Comparison of ENCODE assay signal across 13 cellular contexts in genomic region chr13:105346141-105346766, GRCh38.
DNase-seq lines count a peak whose midpoint lies in the region; ATAC-seq and TF ChIP-seq lines count a peak whose summit lies in the region.
"Had no signal": no experiment of that assay in that cellular context is flagged by ENCODE, and none has a peak within 500 bp of the region (broad histone marks: within the 10 kb centered on the region; RNA-seq: fewer than 3 reads in every experiment).

No MANE protein-coding gene starts in this region.

- H3K4me1 ChIP-seq in PC-3 (ENCODE audit: insufficient read depth, low read length) (peaks cover 11% of the 10 kb centered on the region; the same call in 1 of the 2 replicates), osteoblast (ENCODE audit: insufficient read depth, low read length) (peaks cover 16% of the 10 kb centered on the region)
- H3K4me1 ChIP-seq: heart left ventricle had no signal

- H3K4me2 ChIP-seq in PC-3 (ENCODE audit: low read length) (no peak overlapping the region), osteoblast (ENCODE audit: insufficient read depth, low read length) (peak overlapping the region; percentile 62)

- H3K4me3 ChIP-seq in PC-3 (ENCODE audit: low read length) (no peak overlapping the region), osteoblast (ENCODE audit: insufficient read depth, low read length) (no peak overlapping the region)
- H3K4me3 ChIP-seq: heart left ventricle had no signal

- H3K4me1 Mint-ChIP-seq in activated naive CD8-positive, alpha-beta T cell treated with anti-CD3 and anti-CD28 coated beads, Interleukin-2, amount 50 U/mL, for 24 hours = no peaks in the 10 kb centered on the region

- no peaks in the 10 kb centered on the region for H3K79me2 ChIP-seq in PC-3 (ENCODE audit: low read length)
- no peaks in the 10 kb centered on the region for H3K79me2 ChIP-seq in osteoblast (ENCODE audit: insufficient read depth, low read length)

- H3K4me3 Mint-ChIP-seq in activated naive CD8-positive, alpha-beta T cell treated with anti-CD3 and anti-CD28 coated beads, Interleukin-2, amount 50 U/mL, for 24 hours = no peak overlapping the region

- H3K9ac ChIP-seq in PC-3 (ENCODE audit: low read length) = no peak overlapping the region

- H3K27ac ChIP-seq in PC-3 (ENCODE audit: low read length) = 0 out of 2 replicates have a peak overlapping the region, but pooled peaks have one; percentile 16
- H3K27ac ChIP-seq in osteoblast (ENCODE audit: low read depth, low read length) = peak overlapping the region; percentile 60
- H3K27ac ChIP-seq: heart left ventricle had no signal

- no peaks in the 10 kb centered on the region for H3K9me3 ChIP-seq in PC-3 (ENCODE audit: low read length)
- H3K9me3 ChIP-seq in osteoblast (ENCODE audit: low read depth, low read length) = no peaks in the 10 kb centered on the region

- H3K36me3 ChIP-seq in PC-3 (ENCODE audit: low read depth, low read length) (no peaks in the 10 kb centered on the region), osteoblast (ENCODE audit: insufficient read depth, low read length) (no peaks in the 10 kb centered on the region)
- H3K36me3 ChIP-seq: heart left ventricle had no signal

- no peak overlapping the region for H2AFZ ChIP-seq in PC-3 (ENCODE audit: low read length)
- peak overlapping the region; percentile 73 for H2AFZ ChIP-seq in osteoblast (ENCODE audit: low read length)

- no peaks in the 10 kb centered on the region for H3K27me3 Mint-ChIP-seq in activated naive CD8-positive, alpha-beta T cell treated with anti-CD3 and anti-CD28 coated beads, Interleukin-2, amount 50 U/mL, for 24 hours

- no peaks in the 10 kb centered on the region for H3K36me3 Mint-ChIP-seq in activated naive CD8-positive, alpha-beta T cell treated with anti-CD3 and anti-CD28 coated beads, Interleukin-2, amount 50 U/mL, for 24 hours (ENCODE audit: low read depth)

- intact Hi-C loops in PC-3 (cut with micrococcal nuclease) = no loop called here

- H4K20me1 ChIP-seq in PC-3 (ENCODE audit: low read length) = no peaks in the 10 kb centered on the region
- H4K20me1 ChIP-seq in osteoblast (ENCODE audit: insufficient read depth, low read length) = no peaks in the 10 kb centered on the region

- POLR2A ChIA-PET in PC-3 (lab: Charles Lee; ENCODE audit: unreplicated experiment) = interaction anchor here (0.6 kb wide), 1 partner anchor 754 kb away, joined by 3 read pairs; no protein-coding TSS in a partner anchor

- no TSS peak for BruUV-seq in PC-3 (replicated peaks; lab: Mats Ljungman, UMichigan)

- no peaks in the 10 kb centered on the region for H3K27me3 ChIP-seq in PC-3 (ENCODE audit: low read length)
- H3K27me3 ChIP-seq in osteoblast (ENCODE audit: insufficient read depth, low read length) = no peaks in the 10 kb centered on the region
- H3K27me3 ChIP-seq: heart left ventricle had no signal

- CTCF ChIA-PET in PC-3 (lab: Charles Lee) = no interaction called here

- DNase-seq in Daoy (ENCODE audit: low read depth) (peak; percentile 43), PC-3 (peak; percentile 70), osteoblast (ENCODE audit: insufficient read length, low spot score, missing footprints) (no peak), DMS79 treated with DMSO at 0.1 percent for 48 hours (lab: John Stamatoyannopoulos, UW) (no peak)
- no peak for DNase-seq in activated naive CD8-positive, alpha-beta T cell treated with anti-CD3 and anti-CD28 coated beads, Interleukin-2, amount 50 U/mL, for 24 hours
- DNase-seq in activated CD4-positive, alpha-beta T cell treated with anti-CD3 and anti-CD28 coated beads, Interleukin-2, amount 50 U/mL, for 1 hour = no peak
- DNase-seq: activated CD4-positive, CD25-positive, alpha-beta regulatory T cell treated with anti-CD3 and anti-CD28 coated beads, Interleukin-2, amount 50 U/mL, for 72 hours; heart left ventricle; NCI-H1092 treated with DMSO at 0.1 percent for 48 hours; NCI-H524 treated with DMSO at 0.1 percent for 48 hours; retina had no signal

- no peak for TF ChIP-seq CTCF in PC-3 (conservative IDR thresholded peaks at IDR 0.05; ENCODE audit: low read depth, low read length)
- no peak for TF ChIP-seq CTCF in osteoblast (IDR thresholded peaks at IDR 0.05; ENCODE audit: extremely low read depth, low read depth, low read length)

- H3F3A ChIP-seq in PC-3 (ENCODE audit: low read length, unreplicated experiment) = no peaks in the 10 kb centered on the region

- H3K9me2 ChIP-seq in PC-3 (replicated peaks; ENCODE audit: low read length) = no peaks in the 10 kb centered on the region

- no peaks in the 10 kb centered on the region for H3K9me3 Mint-ChIP-seq in activated naive CD8-positive, alpha-beta T cell treated with anti-CD3 and anti-CD28 coated beads, Interleukin-2, amount 50 U/mL, for 24 hours

- H3K27ac Mint-ChIP-seq in activated naive CD8-positive, alpha-beta T cell treated with anti-CD3 and anti-CD28 coated beads, Interleukin-2, amount 50 U/mL, for 24 hours = no peak overlapping the region

- ATAC-seq in PC-3 (peak; percentile 87), esophagus mucosa (peak; percentile 64), HG03097 (IDR thresholded peaks at IDR 0.05; ENCODE audit: low FRiP score, unreplicated experiment) (no peak)
- ATAC-seq in activated naive CD8-positive, alpha-beta T cell treated with anti-CD3 and anti-CD28 coated beads, Interleukin-2, amount 50 U/mL, for 24 hours = no peak
- ATAC-seq: heart left ventricle had no signal

Comparison
In these comparisons a context has a peak if more than half of its experiments do, and no peak if none do; other contexts are left out.
1. DNase-seq: peak in Daoy (single experiment) and PC-3 (single experiment); none in osteoblast (single experiment), activated naive CD8-positive, alpha-beta T cell treated with anti-CD3 and anti-CD28 coated beads, Interleukin-2, amount 50 U/mL, for 24 hours (single experiment), activated CD4-positive, alpha-beta T cell treated with anti-CD3 and anti-CD28 coated beads, Interleukin-2, amount 50 U/mL, for 1 hour (single experiment) and DMS79 treated with DMSO at 0.1 percent for 48 hours (single experiment).
2. ATAC-seq: peak in PC-3 (single experiment) and esophagus mucosa (single experiment); none in activated naive CD8-positive, alpha-beta T cell treated with anti-CD3 and anti-CD28 coated beads, Interleukin-2, amount 50 U/mL, for 24 hours (single experiment) and HG03097 (single experiment).